24 cellular contexts compared by ENCODE assay signal in the genomic region with DNA sequence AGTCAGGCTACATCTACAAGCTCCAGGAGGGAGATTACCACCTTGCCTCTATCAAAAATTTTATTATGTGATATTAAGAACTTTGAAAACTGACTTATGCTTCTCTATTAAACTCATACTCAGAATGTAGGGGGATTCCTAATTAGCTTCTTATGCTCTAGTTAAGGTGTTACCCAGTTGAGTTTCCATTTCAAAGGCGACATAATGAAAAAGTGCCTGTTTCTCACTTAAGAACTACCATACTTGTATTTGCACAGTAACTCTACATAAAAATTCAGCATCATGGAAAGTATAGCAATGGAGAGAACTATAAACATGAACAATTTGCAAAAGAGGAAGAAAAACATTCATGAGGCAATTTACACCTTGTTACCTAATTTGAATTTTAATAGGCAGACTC.
"Had no signal": no experiment of that assay in that cellular context is flagged by ENCODE, and none has a peak within 500 bp of the region (broad histone marks: within the 10 kb centered on the region; RNA-seq: fewer than 3 reads in every experiment).

No MANE protein-coding gene starts in this region.

- H3K4me3 ChIP-seq: coronary artery, dorsolateral prefrontal cortex, esophagus muscularis mucosa, gastrocnemius medialis, heart right ventricle, left lung, lower lobe of right lung, mucosa of descending colon had no signal

- DNase-seq: dermis blood vessel endothelial cell; dorsolateral prefrontal cortex; effector CD4-positive, alpha-beta T cell; effector memory CD4-positive, alpha-beta T cell; foreskin keratinocyte; gastrocnemius medialis; glutamatergic neuron; head of caudate nucleus; heart right ventricle; hippocampal formation; left cardiac atrium; left lung; left ventricle myocardium superior; lower lobe of right lung; mesenchymal stem cell; mucosa of descending colon; naive B cell; naive thymus-derived CD8-positive, alpha-beta T cell had no signal

- H3K27me3 ChIP-seq: dorsolateral prefrontal cortex, esophagus muscularis mucosa, foreskin keratinocyte, gastrocnemius medialis, heart right ventricle, left lung had no signal

- H3K27ac Mint-ChIP-seq: mesothelial cell of epicardium; naive B cell; naive thymus-derived CD8-positive, alpha-beta T cell had no signal

- H3K4me1 ChIP-seq: esophagus muscularis mucosa, foreskin keratinocyte, gastrocnemius medialis, heart right ventricle, left lung, lower lobe of right lung had no signal

- H3K36me3 Mint-ChIP-seq: mesothelial cell of epicardium; naive B cell; naive thymus-derived CD8-positive, alpha-beta T cell had no signal

- H3K9me3 ChIP-seq: esophagus muscularis mucosa, gastrocnemius medialis, left lung, lower lobe of right lung, mucosa of descending colon had no signal

- H3K36me3 ChIP-seq: esophagus muscularis mucosa, gastrocnemius medialis, heart right ventricle, left lung, lower lobe of right lung had no signal

- H3K4me1 Mint-ChIP-seq: naive B cell; naive thymus-derived CD8-positive, alpha-beta T cell had no signal

- ATAC-seq: foreskin keratinocyte; gastrocnemius medialis; heart right ventricle; left cardiac atrium; left lung; left ventricle myocardium superior; lower lobe of right lung; mucosa of descending colon; naive thymus-derived CD8-positive, alpha-beta T cell had no signal

- H3K4me3 Mint-ChIP-seq: mesothelial cell of epicardium; naive B cell; naive thymus-derived CD8-positive, alpha-beta T cell had no signal

- H3K27me3 Mint-ChIP-seq: naive B cell; naive thymus-derived CD8-positive, alpha-beta T cell had no signal

- FAIRE-seq: endothelial cell of umbilical vein, islet of Langerhans, keratinocyte had no signal

- H3K27ac ChIP-seq: coronary artery, dorsolateral prefrontal cortex, esophagus muscularis mucosa, foreskin keratinocyte, gastrocnemius medialis, heart right ventricle, left lung, lower lobe of right lung had no signal
